In genomic region chr19:10107254-10107653, GRCh38 we compare ENCODE assay signal across 9 cellular contexts. TPM values are rescaled to one million over a fixed set of nuclear protein-coding genes. Genes with fewer than 3 reads are reported as not detected.
A peak's percentile ranks its signal among the peaks of the same experiment; 100 is the strongest.
DNase-seq lines count a peak whose midpoint lies in the region; ATAC-seq, FAIRE-seq and TF ChIP-seq lines count a peak whose summit lies in the region.
"Had no signal": no experiment of that assay in that cellular context is flagged by ENCODE, and none has a peak within 500 bp of the region (broad histone marks: within the 10 kb centered on the region; RNA-seq: fewer than 3 reads in every experiment).

No MANE protein-coding gene starts in this region.

- TF ChIP-seq EP300 in GM12878 (IDR thresholded peaks at IDR 0.05; ENCODE audit: borderline replicate concordance in 1 of 2, control insufficient read depth in 1 of 2, low read depth in 2 of 2, low read length in 2 of 2), result no peak

- no peak for TF ChIP-seq POLR2A in GM12878 (IDR thresholded peaks at IDR 0.05; ENCODE audit: low read depth, low read length)
- no peak for TF ChIP-seq POLR2A in vagina (IDR thresholded peaks at IDR 0.05)

- H3K4me3 ChIP-seq in heart right ventricle (peak overlapping the region; percentile 54 to 87 (median 79)), GM12878 (peak overlapping the region; percentile 79), lung (peak overlapping the region; percentile 23), vagina (peak overlapping the region; percentile 71 to 89)

- H3K36me3 ChIP-seq in heart right ventricle, result peaks cover 4 to 49% (median 29%) of the 10 kb centered on the region in 9 donors
- peaks cover 18 to 30% of the 10 kb centered on the region in 2 experiments; a peak in 3 of 4 replicates for H3K36me3 ChIP-seq in GM12878 (ENCODE audit: control insufficient read depth in 2 of 2, insufficient read depth in 2 of 2, low read length in 1 of 2)
- H3K36me3 ChIP-seq in lung (ENCODE audit: control insufficient read depth in 2 of 2, insufficient read depth in 2 of 2, low read length in 2 of 2), result peaks cover 11 to 35% of the 10 kb centered on the region in 2 donors
- H3K36me3 ChIP-seq in vagina, result peaks cover 0 to 41% of the 10 kb centered on the region in 2 donors

- H3K9ac ChIP-seq in GM12878 (ENCODE audit: control insufficient read depth, insufficient read depth, low read length), result peak overlapping the region; percentile 95

- H4K20me1 ChIP-seq in GM12878 (ENCODE audit: control insufficient read depth, insufficient read depth), result no peaks in the 10 kb centered on the region

- CTCF ChIA-PET in GM12878 (lab: Yijun Ruan, JAX), result interaction anchor here (1.2 to 9.8 kb wide), 3 partner anchors 7 to 176 kb away, joined by 3 to 171 read pairs (median 4); partner anchors contain the start of gene ANGPTL6

- RAD21 ChIA-PET in GM12878 (lab: Charles Lee; ENCODE audit: unreplicated experiment), result interaction anchor here (2.7 kb wide), 1 partner anchor 142 kb away, joined by 9 read pairs; no protein-coding TSS in a partner anchor

- H3K27me3 ChIP-seq in heart right ventricle (no peaks in the 10 kb centered on the region), GM12878 (replicated peaks in 1 of 2; ENCODE audit: control insufficient read depth in 2 of 2, insufficient read depth in 2 of 2, low read length in 1 of 2) (no peaks in the 10 kb centered on the region), lung (ENCODE audit: control insufficient read depth, insufficient read depth) (no peaks in the 10 kb centered on the region), vagina (no peaks in the 10 kb centered on the region)

- SMC1A ChIA-PET in GM12878 (lab: Charles Lee; ENCODE audit: uncharacterized antibody, unreplicated experiment), result interaction anchor here (0.7 to 11.4 kb wide), 2 partner anchors 7 to 673 kb away, joined by 3 to 150 read pairs; partner anchors contain the start of gene ANGPTL6

- peaks cover 53% of the 10 kb centered on the region for H3K79me2 ChIP-seq in GM12878 (ENCODE audit: control insufficient read depth, insufficient read depth, low read length)

- POLR2A ChIA-PET in GM12878 (lab: Charles Lee), result interaction anchor here (0.5 to 2.6 kb wide), 5 partner anchors 8 to 1470 kb away, joined by 3 to 18 read pairs (median 3); partner anchors contain the start of gene ACP5

- H3K4me1 ChIP-seq in heart right ventricle, result peaks cover 5 to 53% (median 15%) of the 10 kb centered on the region in 9 donors
- H3K4me1 ChIP-seq in GM12878 (ENCODE audit: control insufficient read depth, insufficient read depth, low read length), result peaks cover 61% of the 10 kb centered on the region
- H3K4me1 ChIP-seq in lung (ENCODE audit: control insufficient read depth in 2 of 2, insufficient read depth in 2 of 2, low read length in 2 of 2), result peaks cover 4 to 8% of the 10 kb centered on the region in 2 donors
- peaks cover 21% of the 10 kb centered on the region for H3K4me1 ChIP-seq in vagina

- no peak for ATAC-seq in heart right ventricle
- ATAC-seq in Right ventricle myocardium inferior, result no peak
- no peak for ATAC-seq in GM12878
- ATAC-seq in lung (ENCODE audit: insufficient read depth, low FRiP score), result no peak
- ATAC-seq in HG03159 (IDR thresholded peaks at IDR 0.05; ENCODE audit: unreplicated experiment), result no peak
- no peak for ATAC-seq in GM18907 (IDR thresholded peaks at IDR 0.05; ENCODE audit: unreplicated experiment)

- intact Hi-C loops in heart right ventricle (cut with DNase I) (loop anchor here in 2 of 10 donors (5.0 kb wide), 1 partner anchor 145 kb away; the partner anchor contains the start of gene MRPL4 (in 2 of the 2)), Right ventricle myocardium inferior (cut with DNase I) (no loop called here), GM12878 (cut with micrococcal nuclease; ENCODE audit: unreplicated experiment) (loop anchor here (10.0 kb wide), 1 partner anchor 278 kb away; the partner anchor contains the start of gene TYK2), vagina (cut with DNase I) (no loop called here)

- H3K4me2 ChIP-seq in GM12878 (ENCODE audit: control insufficient read depth, insufficient read depth), result peak overlapping the region; percentile 97

- no peak for TF ChIP-seq RAD21 in GM12878 (IDR thresholded peaks at IDR 0.05; ENCODE audit: insufficient read depth, low read depth, low read length)

- in situ Hi-C loops in GM12878 (cut with MboI), result no loop called here

- H3K27ac ChIP-seq in heart right ventricle, result peak overlapping the region in 3 of 10 donors; percentile 85 to 88 (median 85)
- peak overlapping the region; percentile 100 for H3K27ac ChIP-seq in GM12878 (ENCODE audit: control insufficient read depth, insufficient read depth)
- H3K27ac ChIP-seq in lung (ENCODE audit: low read depth in 1 of 2, low read length in 1 of 2), result no peak overlapping the region
- no peak overlapping the region for H3K27ac ChIP-seq in vagina

- H3K9me3 ChIP-seq in heart right ventricle (no peaks in the 10 kb centered on the region), GM12878 (replicated peaks; ENCODE audit: control insufficient read depth, insufficient read depth, low read length) (no peaks in the 10 kb centered on the region), lung (ENCODE audit: control insufficient read depth in 2 of 2, insufficient read depth in 1 of 2, low read length in 1 of 2) (no peaks in the 10 kb centered on the region), vagina (no peaks in the 10 kb centered on the region)

- BruUV-seq in GM12878 (replicated peaks; lab: Mats Ljungman, UMichigan), result no TSS peak

- DNase-seq in heart right ventricle (no peak), Right ventricle myocardium inferior (ENCODE audit: missing footprints) (no peak), GM12878 (ENCODE audit: low read depth, low spot score) (no peak), lung (ENCODE audit: low spot score) (no peak), vagina (ENCODE audit: extremely low spot score in 2 of 2) (no peak), kidney glomerular epithelial cell (lab: John Stamatoyannopoulos, UW) (no peak)
- DNase-seq: GDM1 had no signal

- 79 to 81% methylated on average over 10 of the region's 10 CpGs for WGBS in heart right ventricle, 2 donors
- WGBS in GM12878 (ENCODE audit: insufficient coverage, insufficient replicate concordance, low lambda C conversion rate, missing lambda C conversion rate), result 14% methylated on average over 10 of the region's 10 CpGs
- 78 to 87% methylated on average over 10 of the region's 10 CpGs for WGBS in lung, 2 donors

- no peak for FAIRE-seq in GM12878 (lab: Jason Lieb, UNC)

- no peak overlapping the region for H2AFZ ChIP-seq in GM12878 (ENCODE audit: control insufficient read depth, low read depth, low read length)

- no peak for TF ChIP-seq CTCF in heart right ventricle (IDR thresholded peaks at IDR 0.05)
- no peak for TF ChIP-seq CTCF in GM12878 (IDR thresholded peaks at IDR 0.05 in 2 of 3, conservative IDR thresholded peaks at IDR 0.05 in 1 of 3; ENCODE audit: control insufficient read depth in 2 of 3, extremely low read depth in 1 of 3, insufficient read depth in 1 of 3, low read depth in 3 of 3, low read length in 3 of 3)
- no peak for TF ChIP-seq CTCF in lung (IDR thresholded peaks at IDR 0.05; ENCODE audit: control extremely low read depth, extremely low read depth)
- TF ChIP-seq CTCF in vagina (IDR thresholded peaks at IDR 0.05), result no peak

RNA-seq across cellular contexts. Expression of gene PPAN, which starts 1.1 kb away (rescaled TPM):
- total RNA-seq in heart right ventricle (10 to 100 TPM; 17.6 to 43.3 (median 20.7) TPM), Right ventricle myocardium inferior (27.0 TPM), GM12878 (2014; rRNA removed) (96.5 and 123 TPM in 2 replicates), GM12878 (2014; rRNA removed; fragmentation: Illumina TruSeq; extraction: Trizol) (67.6 and 68.9 TPM in 2 replicates), GM12878 (2021) (147 and 165 TPM in 2 replicates), lung (10 to 100 TPM; 15.0 to 51.8 TPM), vagina (55.2 TPM)
- polyA plus RNA-seq in heart right ventricle (10 to 100 TPM; 34.3 to 47.7 TPM), GM12878 (2011; rRNA removed) (40.1 and 92.2 TPM in 2 replicates), GM12878 (2014; fragmentation: Illumina TruSeq; extraction: Trizol) (20.3 and 65.0 TPM in 2 replicates), GM12878 (2014; fragmentation: Nextera tagmentation; extraction: Ambion mirVana) (1 to 10 TPM; 2.1 to 7.6 TPM), GM12878 (2014; rRNA removed) (149 and 196 TPM in 2 replicates), GM12878 (2016; fragmentation: Nextera tagmentation; extraction: Ambion mirVana) (100 to 1,000 TPM; 163 to 171 TPM), lung (10 to 100 TPM; 43.2 to 61.4 TPM)
- 135 and 145 TPM in 2 replicates for total RNA-seq in GM12878 (2013; cell fraction: nucleolus; rRNA removed)
- 26.9 TPM for polyA plus RNA-seq in GM12878 (2011; ENCODE audit: low read depth)
- polyA plus RNA-seq in GM12878 (2011; cell fraction: cytosol; rRNA removed), result 92.2 and 132 TPM in 2 replicates
- 173 and 212 TPM in 2 replicates for polyA plus RNA-seq in GM12878 (2011; cell fraction: nucleus; rRNA removed)
- 78.6 and 81.6 TPM in 2 replicates for polyA plus RNA-seq in GM12878 (2012)
- polyA minus RNA-seq in GM12878 (2011; rRNA and poly(A)+ RNA removed), result 113 and 176 TPM in 2 replicates
- 70.0 and 73.4 TPM in 2 replicates for polyA minus RNA-seq in GM12878 (2011; cell fraction: cytosol; rRNA and poly(A)+ RNA removed)
- 69.6 and 130 TPM in 2 replicates for polyA minus RNA-seq in GM12878 (2011; cell fraction: nucleus; rRNA and poly(A)+ RNA removed)

RNA-seq across cellular contexts. Expression of gene P2RY11, which starts 4.2 kb away (rescaled TPM):
- 10 to 100 TPM in 1 of 10 donors, 1 to 10 TPM in 9; 4.9 to 13.8 (median 6.8) TPM for total RNA-seq in heart right ventricle
- 1 to 10 TPM; 4.2 to 4.7 TPM for polyA plus RNA-seq in heart right ventricle
- 4.5 TPM for total RNA-seq in Right ventricle myocardium inferior
- total RNA-seq in GM12878 (2013; cell fraction: nucleolus; rRNA removed), result 57.8 and 61.7 TPM in 2 replicates
- total RNA-seq in GM12878 (2014; rRNA removed), result 11.4 and 17.4 TPM in 2 replicates
- total RNA-seq in GM12878 (2014; rRNA removed; fragmentation: Illumina TruSeq; extraction: Trizol), result 7.4 and 8.2 TPM in 2 replicates
- 42.0 and 46.5 TPM in 2 replicates for total RNA-seq in GM12878 (2021)
- polyA plus RNA-seq in GM12878 (2011; ENCODE audit: low read depth), result 5.0 TPM
- 12.5 and 26.5 TPM in 2 replicates for polyA plus RNA-seq in GM12878 (2011; rRNA removed)
- polyA plus RNA-seq in GM12878 (2011; cell fraction: cytosol; rRNA removed), result 44.1 and 69.0 TPM in 2 replicates
- 81.5 and 114 TPM in 2 replicates for polyA plus RNA-seq in GM12878 (2011; cell fraction: nucleus; rRNA removed)
- 28.3 and 37.9 TPM in 2 replicates for polyA plus RNA-seq in GM12878 (2012)
- polyA plus RNA-seq in GM12878 (2014; fragmentation: Illumina TruSeq; extraction: Trizol), result 1.2 and 4.9 TPM in 2 replicates
- polyA plus RNA-seq in GM12878 (2014; fragmentation: Nextera tagmentation; extraction: Ambion mirVana), result under 1 TPM; 0.14 to 0.57 TPM
- polyA plus RNA-seq in GM12878 (2014; rRNA removed), result 32.5 and 39.0 TPM in 2 replicates
- 1 to 10 TPM; 6.7 to 7.0 TPM for polyA plus RNA-seq in GM12878 (2016; fragmentation: Nextera tagmentation; extraction: Ambion mirVana)
- 16.9 and 49.7 TPM in 2 replicates for polyA minus RNA-seq in GM12878 (2011; rRNA and poly(A)+ RNA removed)
- polyA minus RNA-seq in GM12878 (2011; cell fraction: cytosol; rRNA and poly(A)+ RNA removed), result 22.1 and 26.3 TPM in 2 replicates
- 8.6 and 28.3 TPM in 2 replicates for polyA minus RNA-seq in GM12878 (2011; cell fraction: nucleus; rRNA and poly(A)+ RNA removed)
- total RNA-seq in lung, result 10 to 100 TPM in 1 of 2 donors, 1 to 10 TPM in 1; 3.3 to 19.0 TPM
- 10 to 100 TPM in 1 of 2 donors, 1 to 10 TPM in 1; 9.6 to 17.4 TPM for polyA plus RNA-seq in lung
- total RNA-seq in vagina, result 9.1 TPM

RNA-seq across cellular contexts. Expression of gene ANGPTL6, which starts 4.8 kb away (rescaled TPM):
- total RNA-seq in heart right ventricle, result under 1 TPM in 1 of 10 donors, not detected in 9; 0.14 TPM
- under 1 TPM; 0.09 to 0.37 TPM for polyA plus RNA-seq in heart right ventricle
- not detected for total RNA-seq in Right ventricle myocardium inferior
- 38.8 and 41.4 TPM in 2 replicates for total RNA-seq in GM12878 (2013; cell fraction: nucleolus; rRNA removed)
- 13.1 and 17.4 TPM in 2 replicates for total RNA-seq in GM12878 (2014; rRNA removed)
- 6.0 and 7.2 TPM in 2 replicates for total RNA-seq in GM12878 (2014; rRNA removed; fragmentation: Illumina TruSeq; extraction: Trizol)
- 16.5 and 16.8 TPM in 2 replicates for total RNA-seq in GM12878 (2021)
- 11.7 TPM for polyA plus RNA-seq in GM12878 (2011; ENCODE audit: low read depth)
- 10.5 and 23.6 TPM in 2 replicates for polyA plus RNA-seq in GM12878 (2011; rRNA removed)
- 40.4 and 48.7 TPM in 2 replicates for polyA plus RNA-seq in GM12878 (2011; cell fraction: cytosol; rRNA removed)
- polyA plus RNA-seq in GM12878 (2011; cell fraction: nucleus; rRNA removed), result 150 and 154 TPM in 2 replicates
- 23.2 and 29.6 TPM in 2 replicates for polyA plus RNA-seq in GM12878 (2012)
- 2.3 and 6.6 TPM in 2 replicates for polyA plus RNA-seq in GM12878 (2014; fragmentation: Illumina TruSeq; extraction: Trizol)
- under 1 TPM; 0.45 to 0.90 TPM for polyA plus RNA-seq in GM12878 (2014; fragmentation: Nextera tagmentation; extraction: Ambion mirVana)
- polyA plus RNA-seq in GM12878 (2014; rRNA removed), result 18.3 and 18.9 TPM in 2 replicates
- 1 to 10 TPM; 1.3 to 4.9 TPM for polyA plus RNA-seq in GM12878 (2016; fragmentation: Nextera tagmentation; extraction: Ambion mirVana)
- polyA minus RNA-seq in GM12878 (2011; rRNA and poly(A)+ RNA removed), result 7.7 and 16.2 TPM in 2 replicates
- 8.8 and 10.2 TPM in 2 replicates for polyA minus RNA-seq in GM12878 (2011; cell fraction: cytosol; rRNA and poly(A)+ RNA removed)
- 8.5 and 16.2 TPM in 2 replicates for polyA minus RNA-seq in GM12878 (2011; cell fraction: nucleus; rRNA and poly(A)+ RNA removed)
- 1 to 10 TPM in 1 of 2 donors, under 1 TPM in 1; 0.64 to 4.1 TPM for total RNA-seq in lung
- 1 to 10 TPM in 1 of 2 donors, under 1 TPM in 1; 0.93 to 1.3 TPM for polyA plus RNA-seq in lung
- not detected for total RNA-seq in vagina

RNA-seq across cellular contexts. Expression of gene EIF3G, which starts 12.4 kb away (rescaled TPM):
- total RNA-seq in heart right ventricle, result 100 to 1,000 TPM; 146 to 193 (median 180) TPM
- 100 to 1,000 TPM; 113 to 241 TPM for polyA plus RNA-seq in heart right ventricle
- 167 TPM for total RNA-seq in Right ventricle myocardium inferior
- total RNA-seq in GM12878 (2013; cell fraction: nucleolus; rRNA removed), result 95.9 and 98.0 TPM in 2 replicates
- total RNA-seq in GM12878 (2014; rRNA removed), result 356 and 362 TPM in 2 replicates
- 187 and 220 TPM in 2 replicates for total RNA-seq in GM12878 (2014; rRNA removed; fragmentation: Illumina TruSeq; extraction: Trizol)
- 303 and 318 TPM in 2 replicates for total RNA-seq in GM12878 (2021)
- polyA plus RNA-seq in GM12878 (2011; ENCODE audit: low read depth), result 79.2 TPM
- polyA plus RNA-seq in GM12878 (2011; rRNA removed), result 101 and 119 TPM in 2 replicates
- 166 and 220 TPM in 2 replicates for polyA plus RNA-seq in GM12878 (2011; cell fraction: cytosol; rRNA removed)
- polyA plus RNA-seq in GM12878 (2011; cell fraction: nucleus; rRNA removed), result 377 and 479 TPM in 2 replicates
- 208 and 240 TPM in 2 replicates for polyA plus RNA-seq in GM12878 (2012)
- 132 and 219 TPM in 2 replicates for polyA plus RNA-seq in GM12878 (2014; fragmentation: Illumina TruSeq; extraction: Trizol)
- 10 to 100 TPM; 28.0 to 48.5 TPM for polyA plus RNA-seq in GM12878 (2014; fragmentation: Nextera tagmentation; extraction: Ambion mirVana)
- 284 and 299 TPM in 2 replicates for polyA plus RNA-seq in GM12878 (2014; rRNA removed)
- 100 to 1,000 TPM; 201 to 225 TPM for polyA plus RNA-seq in GM12878 (2016; fragmentation: Nextera tagmentation; extraction: Ambion mirVana)
- 45.5 and 84.7 TPM in 2 replicates for polyA minus RNA-seq in GM12878 (2011; rRNA and poly(A)+ RNA removed)
- polyA minus RNA-seq in GM12878 (2011; cell fraction: cytosol; rRNA and poly(A)+ RNA removed), result 47.4 and 49.3 TPM in 2 replicates
- polyA minus RNA-seq in GM12878 (2011; cell fraction: nucleus; rRNA and poly(A)+ RNA removed), result 61.5 and 116 TPM in 2 replicates
- 100 to 1,000 TPM; 164 to 187 TPM for total RNA-seq in lung
- polyA plus RNA-seq in lung, result 100 to 1,000 TPM; 145 to 197 TPM
- total RNA-seq in vagina, result 249 TPM

RNA-seq across cellular contexts. Expression of gene SHFL, which starts 21.1 kb away (rescaled TPM):
- total RNA-seq in heart right ventricle (10 to 100 TPM in 4 of 10 donors, 1 to 10 TPM in 6; 4.0 to 18.9 (median 9.6) TPM), Right ventricle myocardium inferior (9.7 TPM), GM12878 (2014; rRNA removed) (44.6 and 45.4 TPM in 2 replicates), GM12878 (2014; rRNA removed; fragmentation: Illumina TruSeq; extraction: Trizol) (30.5 and 30.7 TPM in 2 replicates), GM12878 (2021) (51.7 and 57.9 TPM in 2 replicates), lung (10 to 100 TPM; 21.2 to 31.5 TPM), vagina (46.9 TPM)
- polyA plus RNA-seq in heart right ventricle (10 to 100 TPM; 11.1 to 30.2 TPM), GM12878 (2011; rRNA removed) (53.1 and 63.7 TPM in 2 replicates), GM12878 (2014; fragmentation: Illumina TruSeq; extraction: Trizol) (41.7 and 49.6 TPM in 2 replicates), GM12878 (2014; fragmentation: Nextera tagmentation; extraction: Ambion mirVana) (10 to 100 TPM in 1 of 2 experiments, 1 to 10 TPM in 1; 8.0 to 18.3 TPM), GM12878 (2014; rRNA removed) (83.8 and 83.9 TPM in 2 replicates), GM12878 (2016; fragmentation: Nextera tagmentation; extraction: Ambion mirVana) (10 to 100 TPM; 33.6 to 36.8 TPM), lung (10 to 100 TPM; 35.1 to 43.5 TPM)
- total RNA-seq in GM12878 (2013; cell fraction: nucleolus; rRNA removed), result 59.9 and 73.5 TPM in 2 replicates
- polyA plus RNA-seq in GM12878 (2011; ENCODE audit: low read depth), result 39.3 TPM
- polyA plus RNA-seq in GM12878 (2011; cell fraction: cytosol; rRNA removed), result 68.1 and 104 TPM in 2 replicates
- polyA plus RNA-seq in GM12878 (2011; cell fraction: nucleus; rRNA removed), result 400 and 422 TPM in 2 replicates
- polyA plus RNA-seq in GM12878 (2012), result 71.2 and 100 TPM in 2 replicates
- polyA minus RNA-seq in GM12878 (2011; rRNA and poly(A)+ RNA removed), result 34.3 and 50.4 TPM in 2 replicates
- polyA minus RNA-seq in GM12878 (2011; cell fraction: cytosol; rRNA and poly(A)+ RNA removed), result 16.6 and 22.1 TPM in 2 replicates
- 40.0 and 54.8 TPM in 2 replicates for polyA minus RNA-seq in GM12878 (2011; cell fraction: nucleus; rRNA and poly(A)+ RNA removed)

Comparison
In these comparisons a context has a peak if more than half of its experiments do, and no peak if none do; other contexts are left out.
1. H3K4me3 ChIP-seq: peak in every context shown above with its lines; median percentile 80 in vagina; 79 in heart right ventricle; 79 in GM12878; 23 in lung.